ENCODE assay signal across 16 cellular contexts in the genomic region with DNA sequence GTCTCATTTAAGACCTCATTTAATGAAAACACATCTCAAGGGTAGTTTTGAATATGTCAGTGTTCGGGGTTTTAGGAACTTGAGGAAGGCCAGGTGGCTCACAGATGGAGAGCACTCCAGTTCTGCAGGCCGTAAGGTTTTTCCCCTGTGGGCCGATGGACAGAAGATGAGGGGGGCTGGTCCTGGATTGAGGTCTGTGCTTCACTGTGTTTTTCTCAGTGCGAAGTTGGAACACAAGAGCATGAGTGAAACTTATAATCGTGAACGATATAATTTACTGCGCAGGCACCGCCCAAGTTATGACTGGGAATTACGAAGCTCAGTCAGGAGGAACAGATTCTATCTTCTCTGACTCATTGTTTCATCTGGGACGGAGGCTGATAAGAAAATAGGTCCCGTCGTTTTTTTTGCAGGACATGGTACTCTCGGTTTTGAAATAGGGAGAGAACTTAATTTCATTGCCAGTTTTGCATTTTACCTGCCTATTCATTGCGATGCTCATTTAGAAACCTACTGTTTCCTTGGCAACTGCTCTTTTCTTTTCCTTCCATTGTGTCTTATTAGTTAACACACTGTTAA.
DNase-seq lines count a peak whose midpoint lies in the region; ATAC-seq and TF ChIP-seq lines count a peak whose summit lies in the region.
"Had no signal": no experiment of that assay in that cellular context is flagged by ENCODE, and none has a peak within 500 bp of the region (broad histone marks: within the 10 kb centered on the region; RNA-seq: fewer than 3 reads in every experiment).

No MANE protein-coding gene starts in this region.

- intact Hi-C loops in breast epithelium (cut with DNase I; ENCODE audit: low total_unique reads): no loop called here
- intact Hi-C loops in MCF 10A (cut with micrococcal nuclease): no loop called here

- H3K36me3 Mint-ChIP-seq in MCF 10A (ENCODE audit: insufficient read depth, unreplicated experiment): no peaks in the 10 kb centered on the region
- peaks cover 5% of the 10 kb centered on the region for H3K36me3 Mint-ChIP-seq in nephron progenitor cell (ENCODE audit: low read depth)
- H3K36me3 Mint-ChIP-seq in stimulated activated memory B cell treated with anti-CD40 and anti-IgM and Interleukin-4, amounts not matched to agents 10 μg/mL and 1 μg/mL and 100 μg/mL, for 72 hours: no peaks in the 10 kb centered on the region
- peaks cover 1% of the 10 kb centered on the region for H3K36me3 Mint-ChIP-seq in progenitor cell of endocrine pancreas (ENCODE audit: insufficient read depth)
- H3K36me3 Mint-ChIP-seq: CD4-positive, alpha-beta memory T cell had no signal

- H3K27ac ChIP-seq in breast epithelium: peak overlapping the region; percentile 40 to 63
- H3K27ac ChIP-seq: KMS-11, SK-N-MC had no signal

- no peaks in the 10 kb centered on the region for H3K27me3 Mint-ChIP-seq in MCF 10A (ENCODE audit: insufficient read depth, unreplicated experiment)
- peaks cover 4% of the 10 kb centered on the region for H3K27me3 Mint-ChIP-seq in nephron progenitor cell (ENCODE audit: low read depth, poor library complexity)
- H3K27me3 Mint-ChIP-seq in stimulated activated memory B cell treated with anti-CD40 and anti-IgM and Interleukin-4, amounts not matched to agents 10 μg/mL and 1 μg/mL and 100 μg/mL, for 72 hours: peaks cover 16% of the 10 kb centered on the region
- H3K27me3 Mint-ChIP-seq in progenitor cell of endocrine pancreas: no peaks in the 10 kb centered on the region

- ATAC-seq in SK-N-SH treated with all-trans-retinoic acid at 6 μM for 48 hours: no peak
- no peak for ATAC-seq in stimulated activated memory B cell treated with anti-CD40 and anti-IgM and Interleukin-4, amounts not matched to agents 10 μg/mL and 1 μg/mL and 100 μg/mL, for 72 hours
- ATAC-seq: PC-3 had no signal

- TF ChIP-seq CTCF in breast epithelium (IDR thresholded peaks at IDR 0.05): no peak
- no peak for TF ChIP-seq CTCF in MCF 10A (IDR thresholded peaks at IDR 0.05; ENCODE audit: unreplicated experiment)
- TF ChIP-seq CTCF in nephron progenitor cell (IDR thresholded peaks at IDR 0.05): no peak
- TF ChIP-seq CTCF in progenitor cell of endocrine pancreas (IDR thresholded peaks at IDR 0.05; ENCODE audit: unreplicated experiment): no peak

- H3K4me3 ChIP-seq in breast epithelium: no peak overlapping the region
- H3K4me3 ChIP-seq: MG63, SK-N-MC had no signal

- no peaks in the 10 kb centered on the region for H3K27me3 ChIP-seq in breast epithelium
- H3K27me3 ChIP-seq: MG63 had no signal

- H3K9me3 Mint-ChIP-seq in MCF 10A (ENCODE audit: unreplicated experiment): peaks cover 27% of the 10 kb centered on the region
- H3K9me3 Mint-ChIP-seq in nephron progenitor cell: peaks cover 21% of the 10 kb centered on the region
- peaks cover 12% of the 10 kb centered on the region for H3K9me3 Mint-ChIP-seq in stimulated activated memory B cell treated with anti-CD40 and anti-IgM and Interleukin-4, amounts not matched to agents 10 μg/mL and 1 μg/mL and 100 μg/mL, for 72 hours
- H3K9me3 Mint-ChIP-seq in progenitor cell of endocrine pancreas (ENCODE audit: low read depth): peaks cover 15% of the 10 kb centered on the region

- H3K4me3 Mint-ChIP-seq in MCF 10A (ENCODE audit: unreplicated experiment): no peak overlapping the region
- no peak overlapping the region for H3K4me3 Mint-ChIP-seq in nephron progenitor cell
- H3K4me3 Mint-ChIP-seq in stimulated activated memory B cell treated with anti-CD40 and anti-IgM and Interleukin-4, amounts not matched to agents 10 μg/mL and 1 μg/mL and 100 μg/mL, for 72 hours: no peak overlapping the region
- no peak overlapping the region for H3K4me3 Mint-ChIP-seq in progenitor cell of endocrine pancreas (ENCODE audit: low read depth)
- H3K4me3 Mint-ChIP-seq: CD4-positive, alpha-beta memory T cell had no signal

- H3K4me1 ChIP-seq in breast epithelium: no peaks in the 10 kb centered on the region

- CTCF ChIA-PET in MCF 10A (lab: Yijun Ruan, JAX): interaction anchor here (0.6 to 0.7 kb wide), 2 partner anchors 19 to 44 kb away, joined by 3 read pairs; no protein-coding TSS in a partner anchor

- DNase-seq in breast epithelium (ENCODE audit: low spot score in 2 of 2) (no peak), MCF 10A (ENCODE audit: unreplicated experiment) (no peak), nephron progenitor cell (no peak), activated T-cell treated with anti-CD3 and anti-CD28 coated beads for 4 hours (no peak), progenitor cell of endocrine pancreas (ENCODE audit: low spot score, unreplicated experiment) (no peak)
- no peak for DNase-seq in stimulated activated CD4-positive, alpha-beta T cell treated with anti-CD3 and anti-CD28 coated beads, Interleukin-2, amount 100 ng/mL, for 48 hours
- DNase-seq: CD4-positive, alpha-beta memory T cell; MG63; NCI-H1930; NCI-H526 treated with DMSO at 0.1 percent for 48 hours; NK-92 treated with Interleukin-12 subunit alpha and Interleukin-12 subunit beta, amount 100 ng/mL, for 24 hours; PC-3 had no signal

- POLR2A ChIA-PET in MCF 10A (lab: Yijun Ruan, JAX): no interaction called here

- no TSS peak for BruUV-seq in MCF 10A (replicated peaks; lab: Mats Ljungman, UMichigan)

- H3K4me1 Mint-ChIP-seq in MCF 10A (ENCODE audit: insufficient read depth, unreplicated experiment) (no peaks in the 10 kb centered on the region), nephron progenitor cell (peaks cover 22% of the 10 kb centered on the region), progenitor cell of endocrine pancreas (ENCODE audit: low read depth) (no peaks in the 10 kb centered on the region)
- no peaks in the 10 kb centered on the region for H3K4me1 Mint-ChIP-seq in stimulated activated memory B cell treated with anti-CD40 and anti-IgM and Interleukin-4, amounts not matched to agents 10 μg/mL and 1 μg/mL and 100 μg/mL, for 72 hours

- H3K27ac Mint-ChIP-seq in MCF 10A (ENCODE audit: low read depth, unreplicated experiment) (no peak overlapping the region), nephron progenitor cell (peak overlapping the region; percentile 89), progenitor cell of endocrine pancreas (no peak overlapping the region)
- no peak overlapping the region for H3K27ac Mint-ChIP-seq in stimulated activated memory B cell treated with anti-CD40 and anti-IgM and Interleukin-4, amounts not matched to agents 10 μg/mL and 1 μg/mL and 100 μg/mL, for 72 hours
- H3K27ac Mint-ChIP-seq: CD4-positive, alpha-beta memory T cell had no signal

- no peaks in the 10 kb centered on the region for H3K36me3 ChIP-seq in breast epithelium
- H3K36me3 ChIP-seq: MG63 had no signal

- no peak for TF ChIP-seq POLR2A in breast epithelium (IDR thresholded peaks at IDR 0.05)

- peaks cover 0 to 17% of the 10 kb centered on the region in 2 donors for H3K9me3 ChIP-seq in breast epithelium
- H3K9me3 ChIP-seq: MG63 had no signal

TF ChIP-seq in SK-N-SH treated with all-trans-retinoic acid at 6 μM for 48 hours, 23 proteins besides CTCF, POLR2A, EP300 and RAD21:
- TF ChIP-seq TCF4 (CRISPR knock-in tag; IDR thresholded peaks at IDR 0.05; ENCODE audit: borderline replicate concordance): peak; percentile 13; the same call in 1 of the 2 replicates
- TF ChIP-seq CREB5 (CRISPR knock-in tag; IDR thresholded peaks at IDR 0.05; ENCODE audit: low read depth): no peak
